1 cellular context compared by ENCODE assay signal in the genomic region with DNA sequence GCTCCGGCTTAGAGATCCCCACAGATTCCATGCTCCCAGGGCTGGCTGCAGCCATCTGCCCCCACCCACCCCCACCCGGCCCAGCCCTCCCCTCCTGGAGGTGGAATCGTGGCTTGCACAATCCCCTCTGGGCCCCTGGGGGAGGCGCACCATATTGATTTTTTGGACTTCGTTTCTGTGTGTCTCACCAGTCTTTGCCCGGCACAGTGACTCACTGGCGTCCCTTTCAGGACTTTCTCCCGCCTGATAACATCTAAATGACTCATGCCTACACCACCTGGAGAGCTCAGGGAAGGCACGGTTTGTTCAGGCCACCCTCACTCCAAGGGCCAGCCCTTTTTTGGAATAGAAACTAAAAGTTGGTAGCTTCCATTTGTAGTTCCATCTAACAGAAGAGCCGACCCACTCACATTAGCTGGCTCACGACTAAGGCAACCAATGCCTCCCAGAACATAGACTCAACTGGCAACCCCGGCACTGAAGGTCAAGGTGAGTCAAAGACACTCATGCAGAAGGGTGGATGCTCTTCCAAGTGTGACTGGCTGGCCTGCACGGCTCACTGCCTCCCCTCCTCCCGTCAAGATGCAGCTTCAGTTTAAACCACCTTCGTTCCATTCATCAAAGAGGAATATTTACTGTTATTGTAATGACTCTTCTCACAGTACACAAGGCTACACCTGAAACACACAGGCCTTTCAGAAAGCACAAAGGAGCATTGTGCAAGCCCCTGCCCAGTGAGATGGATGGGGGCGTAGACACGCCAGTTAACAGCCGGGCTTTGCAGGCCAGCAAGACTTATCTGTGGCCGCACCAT.
A peak's percentile ranks its signal among the peaks of the same experiment; 100 is the strongest.
TF ChIP-seq lines count a peak whose summit lies in the region.

No MANE protein-coding gene starts in this region.

TF ChIP-seq in K562, 482 proteins besides CTCF, POLR2A, EP300 and RAD21 (continued from another document and continues in another):
- TF ChIP-seq, protein P1, sequence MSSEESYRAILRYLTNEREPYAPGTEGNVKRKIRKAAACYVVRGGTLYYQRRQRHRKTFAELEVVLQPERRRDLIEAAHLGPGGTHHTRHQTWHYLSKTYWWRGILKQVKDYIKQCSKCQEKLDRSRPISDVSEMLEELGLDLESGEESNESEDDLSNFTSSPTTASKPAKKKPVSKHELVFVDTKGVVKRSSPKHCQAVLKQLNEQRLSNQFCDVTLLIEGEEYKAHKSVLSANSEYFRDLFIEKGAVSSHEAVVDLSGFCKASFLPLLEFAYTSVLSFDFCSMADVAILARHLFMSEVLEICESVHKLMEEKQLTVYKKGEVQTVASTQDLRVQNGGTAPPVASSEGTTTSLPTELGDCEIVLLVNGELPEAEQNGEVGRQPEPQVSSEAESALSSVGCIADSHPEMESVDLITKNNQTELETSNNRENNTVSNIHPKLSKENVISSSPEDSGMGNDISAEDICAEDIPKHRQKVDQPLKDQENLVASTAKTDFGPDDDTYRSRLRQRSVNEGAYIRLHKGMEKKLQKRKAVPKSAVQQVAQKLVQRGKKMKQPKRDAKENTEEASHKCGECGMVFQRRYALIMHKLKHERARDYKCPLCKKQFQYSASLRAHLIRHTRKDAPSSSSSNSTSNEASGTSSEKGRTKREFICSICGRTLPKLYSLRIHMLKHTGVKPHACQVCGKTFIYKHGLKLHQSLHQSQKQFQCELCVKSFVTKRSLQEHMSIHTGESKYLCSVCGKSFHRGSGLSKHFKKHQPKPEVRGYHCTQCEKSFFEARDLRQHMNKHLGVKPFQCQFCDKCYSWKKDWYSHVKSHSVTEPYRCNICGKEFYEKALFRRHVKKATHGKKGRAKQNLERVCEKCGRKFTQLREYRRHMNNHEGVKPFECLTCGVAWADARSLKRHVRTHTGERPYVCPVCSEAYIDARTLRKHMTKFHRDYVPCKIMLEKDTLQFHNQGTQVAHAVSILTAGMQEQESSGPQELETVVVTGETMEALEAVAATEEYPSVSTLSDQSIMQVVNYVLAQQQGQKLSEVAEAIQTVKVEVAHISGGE (CRISPR knock-in tag; IDR thresholded peaks at IDR 0.05): peak in 1 of 3 experiments; percentile 67; a peak in 2 of 6 replicates
- TF ChIP-seq SMAD4 (CRISPR knock-in tag; conservative IDR thresholded peaks at IDR 0.05) (peak; percentile 60; the same call in 1 of the 2 replicates), SRSF1 (IDR thresholded peaks at IDR 0.05; ENCODE audit: low read depth, low read length) (no peak), YY1 (IDR thresholded peaks at IDR 0.05; ENCODE audit: borderline replicate concordance in 1 of 3, control insufficient read depth in 1 of 3, extremely low read depth in 1 of 3, insufficient read depth in 3 of 3, insufficient read length in 1 of 3, insufficient replicate concordance in 2 of 3, low read depth in 1 of 3, low read length in 2 of 3) (peak in 1 of 3 experiments; percentile 37), GABPB2 (CRISPR knock-in tag; conservative IDR thresholded peaks at IDR 0.05) (no peak), ZNF780A (CRISPR knock-in tag; IDR thresholded peaks at IDR 0.05) (no peak), MTA2 (IDR thresholded peaks at IDR 0.05; ENCODE audit: low read depth) (peak; percentile 35; the same call in 1 of the 2 replicates), ZNF41 (CRISPR knock-in tag; conservative IDR thresholded peaks at IDR 0.05) (no peak), ARID1B (IDR thresholded peaks at IDR 0.05) (peak; percentile 92), SP2 (IDR thresholded peaks at IDR 0.05; ENCODE audit: extremely low read depth, low read depth, low read length, poor library complexity, severe bottlenecking) (no peak), PRPF4 (IDR thresholded peaks at IDR 0.05; ENCODE audit: insufficient read depth, low read depth, low read length, poor library complexity, severe bottlenecking) (no peak), DACH1 (IDR thresholded peaks at IDR 0.05; ENCODE audit: partially characterized antibody) (no peak), RBFOX2 (IDR thresholded peaks at IDR 0.05; ENCODE audit: low read depth, low read length) (no peak), MED1 (CRISPR knock-in tag; IDR thresholded peaks at IDR 0.05; ENCODE audit: borderline replicate concordance) (no peak), ELF2 (CRISPR knock-in tag; IDR thresholded peaks at IDR 0.05) (no peak), ZNF165 (CRISPR knock-in tag; IDR thresholded peaks at IDR 0.05; ENCODE audit: borderline replicate concordance) (no peak), NEUROD1 (IDR thresholded peaks at IDR 0.05; ENCODE audit: borderline replicate concordance, low read depth, low read length, partially characterized antibody) (peak; percentile 85), HNRNPL (IDR thresholded peaks at IDR 0.05; ENCODE audit: low read depth, low read length) (no peak), PCBP1 (IDR thresholded peaks at IDR 0.05; ENCODE audit: low read depth, low read length, poor library complexity, severe bottlenecking) (no peak), ZNF589 (CRISPR knock-in tag; IDR thresholded peaks at IDR 0.05; ENCODE audit: low read depth) (no peak), MYC (IDR thresholded peaks at IDR 0.05; ENCODE audit: low read depth, low read length) (peak; percentile 35; the same call in 1 of the 2 replicates), MYC (CRISPR knock-in tag; IDR thresholded peaks at IDR 0.05; ENCODE audit: borderline replicate concordance, low read depth) (no peak), FOXA1 (IDR thresholded peaks at IDR 0.05; ENCODE audit: borderline replicate concordance) (no peak)
- TF ChIP-seq, protein P2, sequence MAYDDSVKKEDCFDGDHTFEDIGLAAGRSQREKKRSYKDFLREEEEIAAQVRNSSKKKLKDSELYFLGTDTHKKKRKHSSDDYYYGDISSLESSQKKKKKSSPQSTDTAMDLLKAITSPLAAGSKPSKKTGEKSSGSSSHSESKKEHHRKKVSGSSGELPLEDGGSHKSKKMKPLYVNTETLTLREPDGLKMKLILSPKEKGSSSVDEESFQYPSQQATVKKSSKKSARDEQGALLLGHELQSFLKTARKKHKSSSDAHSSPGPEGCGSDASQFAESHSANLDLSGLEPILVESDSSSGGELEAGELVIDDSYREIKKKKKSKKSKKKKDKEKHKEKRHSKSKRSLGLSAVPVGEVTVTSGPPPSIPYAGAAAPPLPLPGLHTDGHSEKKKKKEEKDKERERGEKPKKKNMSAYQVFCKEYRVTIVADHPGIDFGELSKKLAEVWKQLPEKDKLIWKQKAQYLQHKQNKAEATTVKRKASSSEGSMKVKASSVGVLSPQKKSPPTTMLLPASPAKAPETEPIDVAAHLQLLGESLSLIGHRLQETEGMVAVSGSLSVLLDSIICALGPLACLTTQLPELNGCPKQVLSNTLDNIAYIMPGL (CRISPR knock-in tag; IDR thresholded peaks at IDR 0.05): no peak
- TF ChIP-seq, protein P3, sequence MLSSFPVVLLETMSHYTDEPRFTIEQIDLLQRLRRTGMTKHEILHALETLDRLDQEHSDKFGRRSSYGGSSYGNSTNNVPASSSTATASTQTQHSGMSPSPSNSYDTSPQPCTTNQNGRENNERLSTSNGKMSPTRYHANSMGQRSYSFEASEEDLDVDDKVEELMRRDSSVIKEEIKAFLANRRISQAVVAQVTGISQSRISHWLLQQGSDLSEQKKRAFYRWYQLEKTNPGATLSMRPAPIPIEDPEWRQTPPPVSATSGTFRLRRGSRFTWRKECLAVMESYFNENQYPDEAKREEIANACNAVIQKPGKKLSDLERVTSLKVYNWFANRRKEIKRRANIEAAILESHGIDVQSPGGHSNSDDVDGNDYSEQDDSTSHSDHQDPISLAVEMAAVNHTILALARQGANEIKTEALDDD (IDR thresholded peaks at IDR 0.05): 0 out of 2 replicates have a peak, but pooled peaks have one; percentile 20
- TF ChIP-seq, protein P4, sequence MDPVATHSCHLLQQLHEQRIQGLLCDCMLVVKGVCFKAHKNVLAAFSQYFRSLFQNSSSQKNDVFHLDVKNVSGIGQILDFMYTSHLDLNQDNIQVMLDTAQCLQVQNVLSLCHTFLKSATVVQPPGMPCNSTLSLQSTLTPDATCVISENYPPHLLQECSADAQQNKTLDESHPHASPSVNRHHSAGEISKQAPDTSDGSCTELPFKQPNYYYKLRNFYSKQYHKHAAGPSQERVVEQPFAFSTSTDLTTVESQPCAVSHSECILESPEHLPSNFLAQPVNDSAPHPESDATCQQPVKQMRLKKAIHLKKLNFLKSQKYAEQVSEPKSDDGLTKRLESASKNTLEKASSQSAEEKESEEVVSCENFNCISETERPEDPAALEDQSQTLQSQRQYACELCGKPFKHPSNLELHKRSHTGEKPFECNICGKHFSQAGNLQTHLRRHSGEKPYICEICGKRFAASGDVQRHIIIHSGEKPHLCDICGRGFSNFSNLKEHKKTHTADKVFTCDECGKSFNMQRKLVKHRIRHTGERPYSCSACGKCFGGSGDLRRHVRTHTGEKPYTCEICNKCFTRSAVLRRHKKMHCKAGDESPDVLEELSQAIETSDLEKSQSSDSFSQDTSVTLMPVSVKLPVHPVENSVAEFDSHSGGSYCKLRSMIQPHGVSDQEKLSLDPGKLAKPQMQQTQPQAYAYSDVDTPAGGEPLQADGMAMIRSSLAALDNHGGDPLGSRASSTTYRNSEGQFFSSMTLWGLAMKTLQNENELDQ (CRISPR knock-in tag; IDR thresholded peaks at IDR 0.05; ENCODE audit: borderline replicate concordance): no peak
- TF ChIP-seq, protein P5, sequence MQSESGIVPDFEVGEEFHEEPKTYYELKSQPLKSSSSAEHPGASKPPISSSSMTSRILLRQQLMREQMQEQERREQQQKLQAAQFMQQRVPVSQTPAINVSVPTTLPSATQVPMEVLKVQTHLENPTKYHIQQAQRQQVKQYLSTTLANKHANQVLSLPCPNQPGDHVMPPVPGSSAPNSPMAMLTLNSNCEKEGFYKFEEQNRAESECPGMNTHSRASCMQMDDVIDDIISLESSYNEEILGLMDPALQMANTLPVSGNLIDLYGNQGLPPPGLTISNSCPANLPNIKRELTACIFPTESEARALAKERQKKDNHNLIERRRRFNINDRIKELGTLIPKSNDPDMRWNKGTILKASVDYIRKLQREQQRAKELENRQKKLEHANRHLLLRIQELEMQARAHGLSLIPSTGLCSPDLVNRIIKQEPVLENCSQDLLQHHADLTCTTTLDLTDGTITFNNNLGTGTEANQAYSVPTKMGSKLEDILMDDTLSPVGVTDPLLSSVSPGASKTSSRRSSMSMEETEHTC (IDR thresholded peaks at IDR 0.05): no peak
- TF ChIP-seq, protein P6, sequence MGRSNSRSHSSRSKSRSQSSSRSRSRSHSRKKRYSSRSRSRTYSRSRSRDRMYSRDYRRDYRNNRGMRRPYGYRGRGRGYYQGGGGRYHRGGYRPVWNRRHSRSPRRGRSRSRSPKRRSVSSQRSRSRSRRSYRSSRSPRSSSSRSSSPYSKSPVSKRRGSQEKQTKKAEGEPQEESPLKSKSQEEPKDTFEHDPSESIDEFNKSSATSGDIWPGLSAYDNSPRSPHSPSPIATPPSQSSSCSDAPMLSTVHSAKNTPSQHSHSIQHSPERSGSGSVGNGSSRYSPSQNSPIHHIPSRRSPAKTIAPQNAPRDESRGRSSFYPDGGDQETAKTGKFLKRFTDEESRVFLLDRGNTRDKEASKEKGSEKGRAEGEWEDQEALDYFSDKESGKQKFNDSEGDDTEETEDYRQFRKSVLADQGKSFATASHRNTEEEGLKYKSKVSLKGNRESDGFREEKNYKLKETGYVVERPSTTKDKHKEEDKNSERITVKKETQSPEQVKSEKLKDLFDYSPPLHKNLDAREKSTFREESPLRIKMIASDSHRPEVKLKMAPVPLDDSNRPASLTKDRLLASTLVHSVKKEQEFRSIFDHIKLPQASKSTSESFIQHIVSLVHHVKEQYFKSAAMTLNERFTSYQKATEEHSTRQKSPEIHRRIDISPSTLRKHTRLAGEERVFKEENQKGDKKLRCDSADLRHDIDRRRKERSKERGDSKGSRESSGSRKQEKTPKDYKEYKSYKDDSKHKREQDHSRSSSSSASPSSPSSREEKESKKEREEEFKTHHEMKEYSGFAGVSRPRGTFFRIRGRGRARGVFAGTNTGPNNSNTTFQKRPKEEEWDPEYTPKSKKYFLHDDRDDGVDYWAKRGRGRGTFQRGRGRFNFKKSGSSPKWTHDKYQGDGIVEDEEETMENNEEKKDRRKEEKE (IDR thresholded peaks at IDR 0.05; ENCODE audit: borderline replicate concordance in 1 of 2, control insufficient read depth in 1 of 2, low read depth in 2 of 2, low read length in 1 of 2): no peak
- TF ChIP-seq, protein P7, sequence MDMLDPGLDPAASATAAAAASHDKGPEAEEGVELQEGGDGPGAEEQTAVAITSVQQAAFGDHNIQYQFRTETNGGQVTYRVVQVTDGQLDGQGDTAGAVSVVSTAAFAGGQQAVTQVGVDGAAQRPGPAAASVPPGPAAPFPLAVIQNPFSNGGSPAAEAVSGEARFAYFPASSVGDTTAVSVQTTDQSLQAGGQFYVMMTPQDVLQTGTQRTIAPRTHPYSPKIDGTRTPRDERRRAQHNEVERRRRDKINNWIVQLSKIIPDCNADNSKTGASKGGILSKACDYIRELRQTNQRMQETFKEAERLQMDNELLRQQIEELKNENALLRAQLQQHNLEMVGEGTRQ (CRISPR knock-in tag; IDR thresholded peaks at IDR 0.05): no peak
- TF ChIP-seq, protein P8, sequence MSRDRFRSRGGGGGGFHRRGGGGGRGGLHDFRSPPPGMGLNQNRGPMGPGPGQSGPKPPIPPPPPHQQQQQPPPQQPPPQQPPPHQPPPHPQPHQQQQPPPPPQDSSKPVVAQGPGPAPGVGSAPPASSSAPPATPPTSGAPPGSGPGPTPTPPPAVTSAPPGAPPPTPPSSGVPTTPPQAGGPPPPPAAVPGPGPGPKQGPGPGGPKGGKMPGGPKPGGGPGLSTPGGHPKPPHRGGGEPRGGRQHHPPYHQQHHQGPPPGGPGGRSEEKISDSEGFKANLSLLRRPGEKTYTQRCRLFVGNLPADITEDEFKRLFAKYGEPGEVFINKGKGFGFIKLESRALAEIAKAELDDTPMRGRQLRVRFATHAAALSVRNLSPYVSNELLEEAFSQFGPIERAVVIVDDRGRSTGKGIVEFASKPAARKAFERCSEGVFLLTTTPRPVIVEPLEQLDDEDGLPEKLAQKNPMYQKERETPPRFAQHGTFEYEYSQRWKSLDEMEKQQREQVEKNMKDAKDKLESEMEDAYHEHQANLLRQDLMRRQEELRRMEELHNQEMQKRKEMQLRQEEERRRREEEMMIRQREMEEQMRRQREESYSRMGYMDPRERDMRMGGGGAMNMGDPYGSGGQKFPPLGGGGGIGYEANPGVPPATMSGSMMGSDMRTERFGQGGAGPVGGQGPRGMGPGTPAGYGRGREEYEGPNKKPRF (IDR thresholded peaks at IDR 0.05; ENCODE audit: low read depth, low read length): no peak
- TF ChIP-seq, protein P9, sequence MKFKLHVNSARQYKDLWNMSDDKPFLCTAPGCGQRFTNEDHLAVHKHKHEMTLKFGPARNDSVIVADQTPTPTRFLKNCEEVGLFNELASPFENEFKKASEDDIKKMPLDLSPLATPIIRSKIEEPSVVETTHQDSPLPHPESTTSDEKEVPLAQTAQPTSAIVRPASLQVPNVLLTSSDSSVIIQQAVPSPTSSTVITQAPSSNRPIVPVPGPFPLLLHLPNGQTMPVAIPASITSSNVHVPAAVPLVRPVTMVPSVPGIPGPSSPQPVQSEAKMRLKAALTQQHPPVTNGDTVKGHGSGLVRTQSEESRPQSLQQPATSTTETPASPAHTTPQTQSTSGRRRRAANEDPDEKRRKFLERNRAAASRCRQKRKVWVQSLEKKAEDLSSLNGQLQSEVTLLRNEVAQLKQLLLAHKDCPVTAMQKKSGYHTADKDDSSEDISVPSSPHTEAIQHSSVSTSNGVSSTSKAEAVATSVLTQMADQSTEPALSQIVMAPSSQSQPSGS (CRISPR knock-in tag; IDR thresholded peaks at IDR 0.05): no peak
